ENCODE assay signal across 9 cellular contexts in genomic region chr3:174397848-174398247, GRCh38.
DNase-seq lines count a peak whose midpoint lies in the region; ATAC-seq, FAIRE-seq and TF ChIP-seq lines count a peak whose summit lies in the region.
"Had no signal": no experiment of that assay in that cellular context is flagged by ENCODE, and none has a peak within 500 bp of the region (broad histone marks: within the 10 kb centered on the region; RNA-seq: fewer than 3 reads in every experiment).

No MANE protein-coding gene starts in this region.

- no peaks in the 10 kb centered on the region for H3K9me3 Mint-ChIP-seq in astrocyte (ENCODE audit: unreplicated experiment)

- H3K4me3 Mint-ChIP-seq in astrocyte (ENCODE audit: unreplicated experiment) = no peak overlapping the region

- ATAC-seq in GM21367 (IDR thresholded peaks at IDR 0.05; ENCODE audit: unreplicated experiment) = no peak
- ATAC-seq in HG02798 (IDR thresholded peaks at IDR 0.05; ENCODE audit: poor library complexity, unreplicated experiment) = no peak
- no peak for ATAC-seq in HG03025 (IDR thresholded peaks at IDR 0.05; ENCODE audit: low FRiP score, unreplicated experiment)

- H3K27ac Mint-ChIP-seq in astrocyte (ENCODE audit: unreplicated experiment) = no peak overlapping the region

- FAIRE-seq in astrocyte (lab: Jason Lieb, UNC) = peak; percentile 29
- FAIRE-seq: GM18507 had no signal

- no peaks in the 10 kb centered on the region for H3K9me3 ChIP-seq in astrocyte (ENCODE audit: insufficient read depth, low read depth, low read length)

- H3K79me2 ChIP-seq in astrocyte (ENCODE audit: insufficient read depth, low read length) = no peaks in the 10 kb centered on the region

- DNase-seq in AML-193 (lab: John Stamatoyannopoulos, UW) (peak; percentile 63 to 70), astrocyte (ENCODE audit: low read depth) (peak; percentile 16), left kidney (ENCODE audit: low read depth, low spot score) (peak; percentile 18), DMS79 (lab: John Stamatoyannopoulos, UW) (no peak)

- H3K36me3 ChIP-seq in astrocyte (ENCODE audit: insufficient read depth, low read length) = no peaks in the 10 kb centered on the region

- H3K27me3 ChIP-seq in astrocyte (ENCODE audit: insufficient read depth, low read length) = no peaks in the 10 kb centered on the region

- no peaks in the 10 kb centered on the region for H3K27me3 Mint-ChIP-seq in astrocyte (ENCODE audit: low read depth, unreplicated experiment)

- no peaks in the 10 kb centered on the region for H3K4me1 ChIP-seq in astrocyte (ENCODE audit: insufficient read depth, low read length)

- no peak overlapping the region for H3K9ac ChIP-seq in astrocyte (ENCODE audit: low read length)

- no peaks in the 10 kb centered on the region for H3K36me3 Mint-ChIP-seq in astrocyte (ENCODE audit: low read depth, unreplicated experiment)

- H3K4me1 Mint-ChIP-seq in astrocyte (ENCODE audit: low read depth, unreplicated experiment) = no peaks in the 10 kb centered on the region

- TF ChIP-seq CTCF in LNCAP (IDR thresholded peaks at IDR 0.05) = peak; percentile 51
- TF ChIP-seq CTCF in astrocyte (IDR thresholded peaks at IDR 0.05; ENCODE audit: insufficient read depth, low read depth, low read length) = peak; percentile 30

- H2AFZ ChIP-seq in astrocyte (ENCODE audit: low read depth, low read length) = no peak overlapping the region

- no peaks in the 10 kb centered on the region for H4K20me1 ChIP-seq in astrocyte (ENCODE audit: insufficient read depth, low read length)

- no peak overlapping the region for H3K27ac ChIP-seq in astrocyte (ENCODE audit: low read depth, low read length)

- no peak overlapping the region for H3K4me3 ChIP-seq in astrocyte (ENCODE audit: insufficient read depth, low read depth, low read length)

- H3K4me2 ChIP-seq in astrocyte (ENCODE audit: low read length) = no peak overlapping the region
